ENCODE assay signal across 19 cellular contexts in genomic region chr17:16927641-16928321, GRCh38. TPM values are rescaled to one million over a fixed set of nuclear protein-coding genes. Genes with fewer than 3 reads are reported as not detected.
"Had no signal": no experiment of that assay in that cellular context is flagged by ENCODE, and none has a peak within 500 bp of the region (broad histone marks: within the 10 kb centered on the region; RNA-seq: fewer than 3 reads in every experiment).

No MANE protein-coding gene starts in this region.

- H3K9me3 Mint-ChIP-seq: activated CD4-positive, alpha-beta T cell treated with anti-CD3 and anti-CD28 coated beads, Interleukin-2, amount 10 ng/mL, durations not matched to agents 7 days and 5 days; activated naive CD4-positive, alpha-beta T cell treated with anti-CD3 and anti-CD28 coated beads for 36 hours; mesothelial cell of epicardium; nephron progenitor cell; type B pancreatic cell had no signal

- H3K27me3 ChIP-seq: hepatocyte had no signal

- H3K27ac Mint-ChIP-seq: activated CD4-positive, alpha-beta T cell treated with anti-CD3 and anti-CD28 coated beads, Interleukin-2, amount 10 ng/mL, durations not matched to agents 7 days and 5 days; activated naive CD4-positive, alpha-beta T cell treated with anti-CD3 and anti-CD28 coated beads for 36 hours; mesothelial cell of epicardium; nephron progenitor cell; type B pancreatic cell had no signal

- ATAC-seq: esophagus mucosa had no signal

- H3K4me3 Mint-ChIP-seq: activated CD4-positive, alpha-beta T cell treated with anti-CD3 and anti-CD28 coated beads, Interleukin-2, amount 10 ng/mL, durations not matched to agents 7 days and 5 days; activated naive CD4-positive, alpha-beta T cell treated with anti-CD3 and anti-CD28 coated beads for 36 hours; mesothelial cell of epicardium; nephron progenitor cell; type B pancreatic cell had no signal

- H3K4me2 ChIP-seq: hepatocyte had no signal

- H3K27ac ChIP-seq: dorsolateral prefrontal cortex, hepatocyte had no signal

- DNase-seq: activated CD4-positive, alpha-beta T cell treated with anti-CD3 and anti-CD28 coated beads, Interleukin-2, amount 10 ng/mL, durations not matched to agents 7 days and 5 days; activated CD4-positive, CD25-positive, alpha-beta regulatory T cell; activated naive CD4-positive, alpha-beta T cell treated with anti-CD3 and anti-CD28 coated beads for 36 hours; nephron progenitor cell; stimulated activated CD4-positive, alpha-beta T cell treated with anti-CD3 and anti-CD28 coated beads, Interleukin-4, amount 100 ng/mL, for 1 hour; stimulated activated naive CD4-positive, alpha-beta T cell treated with Interleukin-2 at 50 U/mL for 16 hours; substantia nigra; SW 1271 had no signal

- H3K27me3 Mint-ChIP-seq: activated CD4-positive, alpha-beta T cell treated with anti-CD3 and anti-CD28 coated beads, Interleukin-2, amount 10 ng/mL, durations not matched to agents 7 days and 5 days; type B pancreatic cell had no signal

- H2AFZ ChIP-seq: hepatocyte had no signal

- H3K36me3 Mint-ChIP-seq: mesothelial cell of epicardium, type B pancreatic cell had no signal

- H3K4me3 ChIP-seq: dorsolateral prefrontal cortex, hepatocyte had no signal

- H3K4me1 Mint-ChIP-seq: mesothelial cell of epicardium, nephron progenitor cell had no signal

RNA-seq across cellular contexts. Expression of gene TNFRSF13B, which starts 44.1 kb away (rescaled TPM):
- total RNA-seq: activated CD4-positive, alpha-beta T cell treated with anti-CD3 and anti-CD28 coated beads, Interleukin-2, amount 10 ng/mL, durations not matched to agents 7 days and 5 days; activated CD8-positive, alpha-beta memory T cell treated with anti-CD3 and anti-CD28 coated beads for 36 hours; activated naive CD4-positive, alpha-beta T cell treated with anti-CD3 and anti-CD28 coated beads for 36 hours; astrocyte; bronchial epithelial cell; chondrocyte; hepatocyte; mesothelial cell of epicardium; SK-MEL-5; T-helper 2 cell treated with Interferon-gamma antibody and Interleukin-4, amounts not matched to agents 100 ng/mL and 5 ng/mL, for 36 hours had no signal
- polyA plus RNA-seq: hepatocyte had no signal
